In genomic region chr2:32008811-32009478, GRCh38 we compare ENCODE assay signal across 8 cellular contexts. TPM values are rescaled to one million over a fixed set of nuclear protein-coding genes. Genes with fewer than 3 reads are reported as not detected.
DNase-seq lines count a peak whose midpoint lies in the region; ATAC-seq lines count a peak whose summit lies in the region.

No MANE protein-coding gene starts in this region.

- H3K36me3 Mint-ChIP-seq in IgD-negative memory B cell: peaks cover 2% of the 10 kb centered on the region
- peaks cover 13% of the 10 kb centered on the region for H3K36me3 Mint-ChIP-seq in activated naive CD4-positive, alpha-beta T cell treated with anti-CD3 and anti-CD28 coated beads, Interleukin-2, amount 10 ng/mL, durations not matched to agents 7 days and 5 days

- H3K27me3 Mint-ChIP-seq in IgD-negative memory B cell: no peaks in the 10 kb centered on the region
- H3K27me3 Mint-ChIP-seq in activated naive CD4-positive, alpha-beta T cell treated with anti-CD3 and anti-CD28 coated beads, Interleukin-2, amount 10 ng/mL, durations not matched to agents 7 days and 5 days: no peaks in the 10 kb centered on the region

- H3K9ac ChIP-seq in skeletal muscle satellite cell (ENCODE audit: low read depth, low read length): peak overlapping the region; percentile 87

- WGBS in iPS DF 6.9 (ENCODE audit: insufficient coverage, insufficient read length): no CpG with 5 or more reads among the region's 9 CpGs

- H3K9me3 ChIP-seq in iPS DF 6.9 (ENCODE audit: control insufficient read depth, insufficient read depth, low read length) (no peaks in the 10 kb centered on the region), skeletal muscle satellite cell (replicated peaks; ENCODE audit: low read length) (no peaks in the 10 kb centered on the region)

- H3K4me2 ChIP-seq in skeletal muscle satellite cell (ENCODE audit: low read length): peak overlapping the region; percentile 83

- H3K36me3 ChIP-seq in iPS DF 6.9 (ENCODE audit: control insufficient read depth, insufficient read depth, low read length): no peaks in the 10 kb centered on the region
- H3K36me3 ChIP-seq in skeletal muscle satellite cell (ENCODE audit: insufficient read depth, low read length): peaks cover 5% of the 10 kb centered on the region

- peak overlapping the region; percentile 81 for H3K4me3 ChIP-seq in iPS DF 6.9 (ENCODE audit: low read length)
- peak overlapping the region; percentile 100 for H3K4me3 ChIP-seq in skeletal muscle satellite cell (ENCODE audit: low read length)

- H3K9me3 Mint-ChIP-seq in IgD-negative memory B cell: no peaks in the 10 kb centered on the region
- no peaks in the 10 kb centered on the region for H3K9me3 Mint-ChIP-seq in activated naive CD4-positive, alpha-beta T cell treated with anti-CD3 and anti-CD28 coated beads, Interleukin-2, amount 10 ng/mL, durations not matched to agents 7 days and 5 days

- CTCF ChIA-PET in activated naive CD4-positive, alpha-beta T cell treated with anti-CD3 and anti-CD28 coated beads, Interleukin-2, amount 10 ng/mL, durations not matched to agents 7 days and 5 days (lab: Charles Lee): interaction anchor here (0.7 to 1.1 kb wide), 5 partner anchors 19 to 172 kb away, joined by 3 to 5 read pairs (median 3); partner anchors contain the start of genes DPY30 and SLC30A6

- peak; percentile 54 for DNase-seq in DMS53 (lab: John Stamatoyannopoulos, UW)
- DNase-seq in DMS53 treated with DMSO at 0.1 percent for 48 hours (lab: John Stamatoyannopoulos, UW; ENCODE audit: unreplicated experiment): no peak
- peak; percentile 30 for DNase-seq in activated naive CD4-positive, alpha-beta T cell treated with anti-CD3 and anti-CD28 coated beads, Interleukin-2, amount 10 ng/mL, durations not matched to agents 7 days and 5 days
- no peak for DNase-seq in iPS DF 6.9 (ENCODE audit: low read depth, low spot score)
- DNase-seq in NCI-H1092 (lab: John Stamatoyannopoulos, UW): no peak

- no peak overlapping the region for H3K27ac ChIP-seq in iPS DF 6.9 (ENCODE audit: low read length)

- ATAC-seq in GM18873 (IDR thresholded peaks at IDR 0.05; ENCODE audit: low FRiP score, unreplicated experiment): no peak

- H3K27me3 ChIP-seq in iPS DF 6.9 (ENCODE audit: control insufficient read depth, insufficient read depth, low read length): no peaks in the 10 kb centered on the region
- H3K27me3 ChIP-seq in skeletal muscle satellite cell (ENCODE audit: control insufficient read depth, insufficient read depth, low read length): no peaks in the 10 kb centered on the region

- peak overlapping the region; percentile 88 to 90 (median 88) for H3K27ac Mint-ChIP-seq in IgD-negative memory B cell
- H3K27ac Mint-ChIP-seq in activated naive CD4-positive, alpha-beta T cell treated with anti-CD3 and anti-CD28 coated beads, Interleukin-2, amount 10 ng/mL, durations not matched to agents 7 days and 5 days: peak overlapping the region; percentile 90

- H3K4me3 Mint-ChIP-seq in IgD-negative memory B cell: peak overlapping the region; percentile 90 to 99 (median 94)
- H3K4me3 Mint-ChIP-seq in activated naive CD4-positive, alpha-beta T cell treated with anti-CD3 and anti-CD28 coated beads, Interleukin-2, amount 10 ng/mL, durations not matched to agents 7 days and 5 days: peak overlapping the region; percentile 94

- H3K4me1 Mint-ChIP-seq in IgD-negative memory B cell: peaks cover 42 to 55% (median 54%) of the 10 kb centered on the region in 3 donors
- H3K4me1 Mint-ChIP-seq in activated naive CD4-positive, alpha-beta T cell treated with anti-CD3 and anti-CD28 coated beads, Interleukin-2, amount 10 ng/mL, durations not matched to agents 7 days and 5 days: peaks cover 56% of the 10 kb centered on the region

- no peaks in the 10 kb centered on the region for H3K4me1 ChIP-seq in iPS DF 6.9 (ENCODE audit: control insufficient read depth, insufficient read depth, low read length)
- H3K4me1 ChIP-seq in skeletal muscle satellite cell (ENCODE audit: control insufficient read depth, insufficient read depth, low read length): peaks cover 13% of the 10 kb centered on the region

RNA-seq across cellular contexts. Expression of gene MEMO1, which starts 1.9 kb away (rescaled TPM):
- polyA plus RNA-seq in IgD-negative memory B cell: 32.0 TPM
- total RNA-seq in skeletal muscle satellite cell (2012; rRNA removed): 50.4 and 58.5 TPM in 2 replicates

RNA-seq across cellular contexts. Expression of gene DPY30, which starts 30.7 kb away (rescaled TPM):
- polyA plus RNA-seq in IgD-negative memory B cell: 157 TPM
- total RNA-seq in skeletal muscle satellite cell (2012; rRNA removed): 56.4 and 56.8 TPM in 2 replicates

RNA-seq across cellular contexts. Expression of gene SPAST, which starts 54.4 kb away (rescaled TPM):
- 14.3 TPM for polyA plus RNA-seq in IgD-negative memory B cell
- total RNA-seq in skeletal muscle satellite cell (2012; rRNA removed): 12.5 and 14.4 TPM in 2 replicates

Comparison
In these comparisons a context has a peak if more than half of its experiments do, and no peak if none do; other contexts are left out.
1. DNase-seq: peak in DMS53 (single experiment) and activated naive CD4-positive, alpha-beta T cell treated with anti-CD3 and anti-CD28 coated beads, Interleukin-2, amount 10 ng/mL, durations not matched to agents 7 days and 5 days (single experiment); none in DMS53 treated with DMSO at 0.1 percent for 48 hours (single experiment), iPS DF 6.9 (single experiment) and NCI-H1092 (single experiment).